ENCODE assay signal across 1 cellular context in the genomic region with DNA sequence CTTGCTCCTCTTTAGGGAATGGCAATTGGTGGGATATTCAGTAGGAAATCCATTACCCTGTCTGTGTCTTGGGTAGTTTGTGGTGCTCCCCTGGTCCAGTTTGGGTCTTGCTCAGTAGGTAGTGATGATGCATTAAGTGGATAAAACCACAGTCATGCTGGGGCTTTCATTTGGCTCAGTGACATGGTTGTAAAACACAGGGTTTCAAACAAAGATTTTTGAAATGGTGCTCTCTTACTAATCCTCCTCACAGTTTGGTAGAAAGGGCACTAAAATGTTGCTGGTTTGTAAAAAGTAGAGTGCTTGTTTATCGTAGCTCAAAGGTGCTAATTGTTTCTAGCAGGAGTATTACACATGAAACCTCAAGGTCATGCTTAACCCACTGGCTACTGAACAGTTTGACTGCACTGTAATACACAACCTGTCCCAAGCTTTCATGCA.
TF ChIP-seq lines count a peak whose summit lies in the region.

No MANE protein-coding gene starts in this region.

TF ChIP-seq in SK-N-SH treated with all-trans-retinoic acid at 6 μM for 48 hours, 23 proteins besides CTCF, POLR2A, EP300 and RAD21 (continued from another document):
- TF ChIP-seq, protein P1, sequence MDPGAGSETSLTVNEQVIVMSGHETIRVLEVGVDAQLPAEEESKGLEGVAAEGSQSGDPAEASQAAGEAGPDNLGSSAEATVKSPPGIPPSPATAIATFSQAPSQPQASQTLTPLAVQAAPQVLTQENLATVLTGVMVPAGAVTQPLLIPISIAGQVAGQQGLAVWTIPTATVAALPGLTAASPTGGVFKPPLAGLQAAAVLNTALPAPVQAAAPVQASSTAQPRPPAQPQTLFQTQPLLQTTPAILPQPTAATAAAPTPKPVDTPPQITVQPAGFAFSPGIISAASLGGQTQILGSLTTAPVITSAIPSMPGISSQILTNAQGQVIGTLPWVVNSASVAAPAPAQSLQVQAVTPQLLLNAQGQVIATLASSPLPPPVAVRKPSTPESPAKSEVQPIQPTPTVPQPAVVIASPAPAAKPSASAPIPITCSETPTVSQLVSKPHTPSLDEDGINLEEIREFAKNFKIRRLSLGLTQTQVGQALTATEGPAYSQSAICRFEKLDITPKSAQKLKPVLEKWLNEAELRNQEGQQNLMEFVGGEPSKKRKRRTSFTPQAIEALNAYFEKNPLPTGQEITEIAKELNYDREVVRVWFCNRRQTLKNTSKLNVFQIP (CRISPR knock-in tag; IDR thresholded peaks at IDR 0.05; ENCODE audit: borderline replicate concordance, low read depth): no peak
- TF ChIP-seq SNAI2 (CRISPR knock-in tag; IDR thresholded peaks at IDR 0.05) (no peak), RARB (CRISPR knock-in tag; IDR thresholded peaks at IDR 0.05) (no peak), ZFP3 (CRISPR knock-in tag; IDR thresholded peaks at IDR 0.05) (no peak), TSHZ2 (CRISPR knock-in tag; IDR thresholded peaks at IDR 0.05) (no peak), PPARA (CRISPR knock-in tag; IDR thresholded peaks at IDR 0.05; ENCODE audit: borderline replicate concordance) (no peak), ZNF8 (CRISPR knock-in tag; IDR thresholded peaks at IDR 0.05) (no peak), TOX (CRISPR knock-in tag; IDR thresholded peaks at IDR 0.05; ENCODE audit: borderline replicate concordance) (no peak), TCF4 (CRISPR knock-in tag; IDR thresholded peaks at IDR 0.05; ENCODE audit: borderline replicate concordance) (no peak), ISL1 (CRISPR knock-in tag; IDR thresholded peaks at IDR 0.05) (no peak), ARNTL (CRISPR knock-in tag; IDR thresholded peaks at IDR 0.05; ENCODE audit: borderline replicate concordance, low read depth) (no peak), BACH2 (CRISPR knock-in tag; IDR thresholded peaks at IDR 0.05; ENCODE audit: borderline replicate concordance) (no peak)
- TF ChIP-seq, protein P2, sequence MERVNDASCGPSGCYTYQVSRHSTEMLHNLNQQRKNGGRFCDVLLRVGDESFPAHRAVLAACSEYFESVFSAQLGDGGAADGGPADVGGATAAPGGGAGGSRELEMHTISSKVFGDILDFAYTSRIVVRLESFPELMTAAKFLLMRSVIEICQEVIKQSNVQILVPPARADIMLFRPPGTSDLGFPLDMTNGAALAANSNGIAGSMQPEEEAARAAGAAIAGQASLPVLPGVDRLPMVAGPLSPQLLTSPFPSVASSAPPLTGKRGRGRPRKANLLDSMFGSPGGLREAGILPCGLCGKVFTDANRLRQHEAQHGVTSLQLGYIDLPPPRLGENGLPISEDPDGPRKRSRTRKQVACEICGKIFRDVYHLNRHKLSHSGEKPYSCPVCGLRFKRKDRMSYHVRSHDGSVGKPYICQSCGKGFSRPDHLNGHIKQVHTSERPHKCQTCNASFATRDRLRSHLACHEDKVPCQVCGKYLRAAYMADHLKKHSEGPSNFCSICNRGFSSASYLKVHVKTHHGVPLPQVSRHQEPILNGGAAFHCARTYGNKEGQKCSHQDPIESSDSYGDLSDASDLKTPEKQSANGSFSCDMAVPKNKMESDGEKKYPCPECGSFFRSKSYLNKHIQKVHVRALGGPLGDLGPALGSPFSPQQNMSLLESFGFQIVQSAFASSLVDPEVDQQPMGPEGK (CRISPR knock-in tag; IDR thresholded peaks at IDR 0.05; ENCODE audit: borderline replicate concordance): no peak
